Comparison of ENCODE assay signal across 4 cellular contexts in genomic region chr17:81313776-81314409, GRCh38.
TF ChIP-seq lines count a peak whose summit lies in the region.

No MANE protein-coding gene starts in this region.

TF ChIP-seq in SK-N-SH, 30 proteins besides CTCF, POLR2A, EP300 and RAD21:
- TF ChIP-seq EZH2phosphoT487 (IDR thresholded peaks at IDR 0.05; ENCODE audit: borderline replicate concordance, low read depth) (no peak), PBX3 (IDR thresholded peaks at IDR 0.05) (no peak), GATA2 (CRISPR knock-in tag; IDR thresholded peaks at IDR 0.05) (peak; percentile 77; the same call in 1 of the 2 replicates)

TF ChIP-seq in SK-N-SH treated with all-trans-retinoic acid at 6 μM for 48 hours, 23 proteins besides CTCF, POLR2A, EP300 and RAD21:
- no peak for TF ChIP-seq ZFP3 (CRISPR knock-in tag; IDR thresholded peaks at IDR 0.05)
- no peak for TF ChIP-seq ZNF70 (CRISPR knock-in tag; IDR thresholded peaks at IDR 0.05)
- no peak for TF ChIP-seq CSRNP3 (CRISPR knock-in tag; IDR thresholded peaks at IDR 0.05)
- no peak for TF ChIP-seq TOX (CRISPR knock-in tag; IDR thresholded peaks at IDR 0.05; ENCODE audit: borderline replicate concordance)
- no peak for TF ChIP-seq POU6F1 (CRISPR knock-in tag; IDR thresholded peaks at IDR 0.05; ENCODE audit: borderline replicate concordance, low read depth)
- no peak for TF ChIP-seq CSDC2 (CRISPR knock-in tag; IDR thresholded peaks at IDR 0.05)
- TF ChIP-seq ZNF565 (CRISPR knock-in tag; conservative IDR thresholded peaks at IDR 0.05; ENCODE audit: low read depth): no peak
- TF ChIP-seq ZFP30 (CRISPR knock-in tag; IDR thresholded peaks at IDR 0.05): no peak
- TF ChIP-seq OSR1 (CRISPR knock-in tag; IDR thresholded peaks at IDR 0.05): no peak

TF ChIP-seq in HEK293, 187 proteins besides CTCF, POLR2A, EP300 and RAD21:
- TF ChIP-seq ZSCAN30 (tag by site-specific recombination; IDR thresholded peaks at IDR 0.05) (no peak), ZNF121 (tag by site-specific recombination; IDR thresholded peaks at IDR 0.05) (no peak), GLI4 (tag by site-specific recombination; IDR thresholded peaks at IDR 0.05) (no peak), ZNF843 (tag by site-specific recombination; IDR thresholded peaks at IDR 0.05) (no peak), HOXC10 (CRISPR knock-in tag; IDR thresholded peaks at IDR 0.05) (no peak), GLIS1 (tag by site-specific recombination; IDR thresholded peaks at IDR 0.05) (0 out of 2 replicates have a peak, but pooled peaks have one; percentile 27), SETDB1 (IDR thresholded peaks at IDR 0.05; ENCODE audit: insufficient read length, low read length) (peak; percentile 21), ZNF19 (tag by site-specific recombination; IDR thresholded peaks at IDR 0.05; ENCODE audit: low read depth) (no peak)

TF ChIP-seq in K562, 482 proteins besides CTCF, POLR2A, EP300 and RAD21:
- no peak for TF ChIP-seq RFX5 (IDR thresholded peaks at IDR 0.05; ENCODE audit: low read depth, low read length)
- TF ChIP-seq ZBTB7A (IDR thresholded peaks at IDR 0.05; ENCODE audit: borderline replicate concordance, control insufficient read depth, low read depth, low read length): peak; percentile 22; the same call in 1 of the 2 replicates
- TF ChIP-seq NELFE (IDR thresholded peaks at IDR 0.05; ENCODE audit: insufficient read depth, insufficient read length): no peak
- TF ChIP-seq PREB (CRISPR knock-in tag; IDR thresholded peaks at IDR 0.05): no peak
- TF ChIP-seq MLX (CRISPR knock-in tag; conservative IDR thresholded peaks at IDR 0.05): no peak
- peak; percentile 32; the same call in 1 of the 2 replicates for TF ChIP-seq CBFA2T3 (IDR thresholded peaks at IDR 0.05)
- TF ChIP-seq SMAD3 (CRISPR knock-in tag; conservative IDR thresholded peaks at IDR 0.05): no peak
- TF ChIP-seq NFE2L1 (tag; IDR thresholded peaks at IDR 0.05; ENCODE audit: borderline replicate concordance, low read depth): no peak
- TF ChIP-seq THAP12 (CRISPR knock-in tag; IDR thresholded peaks at IDR 0.05): no peak
- no peak for TF ChIP-seq ETV5 (CRISPR knock-in tag; IDR thresholded peaks at IDR 0.05; ENCODE audit: low read depth)
- TF ChIP-seq DDX20 (tag; IDR thresholded peaks at IDR 0.05; ENCODE audit: low read depth): no peak
- TF ChIP-seq ZNF165 (CRISPR knock-in tag; IDR thresholded peaks at IDR 0.05; ENCODE audit: borderline replicate concordance): no peak
- no peak for TF ChIP-seq HMG20A (CRISPR knock-in tag; conservative IDR thresholded peaks at IDR 0.05)
- TF ChIP-seq TGIF2 (CRISPR knock-in tag; IDR thresholded peaks at IDR 0.05): no peak
- TF ChIP-seq DPF2 (IDR thresholded peaks at IDR 0.05): no peak
- 0 out of 2 replicates have a peak, but pooled peaks have one; percentile 8 for TF ChIP-seq CBFA2T2 (conservative IDR thresholded peaks at IDR 0.05)
